8 cellular contexts compared by ENCODE assay signal in genomic region chr19:3987619-3988371, GRCh38. TPM values are rescaled to one million over a fixed set of nuclear protein-coding genes. Genes with fewer than 3 reads are reported as not detected.
DNase-seq lines count a peak whose midpoint lies in the region; ATAC-seq and TF ChIP-seq lines count a peak whose summit lies in the region.

No MANE protein-coding gene starts in this region.

- H3K9me2 ChIP-seq in hepatocyte (replicated peaks; ENCODE audit: insufficient read depth) = no peaks in the 10 kb centered on the region

- TF ChIP-seq CTCF in CD14-positive monocyte (IDR thresholded peaks at IDR 0.05) = peak; percentile 83
- peak; percentile 79 to 88 (median 83) for TF ChIP-seq CTCF in ascending aorta (IDR thresholded peaks at IDR 0.05)
- TF ChIP-seq CTCF in hepatocyte (IDR thresholded peaks at IDR 0.05; ENCODE audit: poor library complexity) = peak; percentile 69
- peak; percentile 88 for TF ChIP-seq CTCF in retinal pigment epithelial cell (conservative IDR thresholded peaks at IDR 0.05; ENCODE audit: low read depth, low read length)

- peak overlapping the region; percentile 96 for H3K4me2 ChIP-seq in hepatocyte

- H3K27me3 ChIP-seq in H7 (ENCODE audit: control insufficient read depth, insufficient read depth, low read length) (no peaks in the 10 kb centered on the region), ascending aorta (no peaks in the 10 kb centered on the region), hepatocyte (no peaks in the 10 kb centered on the region)

- intact Hi-C loops in CD14-positive monocyte (cut with micrococcal nuclease) = loop anchor here (2.0 to 5.0 kb wide), 3 partner anchors 80 to 195 kb away; partner anchors contain the start of genes ANKRD24 (in 1 of the 2), SIRT6 (in 1 of the 2) and ZBTB7A (in 1 of the 2)
- intact Hi-C loops in ascending aorta (cut with DNase I) = loop anchor here (2.0 to 5.0 kb wide), 3 partner anchors 135 to 225 kb away; partner anchors contain the start of genes ANKRD24, MAP2K2, MRPL54 and SIRT6

- H3K27me3 Mint-ChIP-seq in CD14-positive monocyte (ENCODE audit: low read depth in 3 of 3) = peaks cover 0 to 5% (median 0%) of the 10 kb centered on the region in 3 donors

- H3K27ac ChIP-seq in ascending aorta (no peak overlapping the region), hepatocyte (no peak overlapping the region)

- H3K36me3 Mint-ChIP-seq in CD14-positive monocyte = peaks cover 16% of the 10 kb centered on the region in 2 donors

- H3K27ac Mint-ChIP-seq in CD14-positive monocyte = peak overlapping the region in 6 of 7 donors; percentile 22 to 80 (median 71)

- peaks cover 8 to 27% of the 10 kb centered on the region in 2 donors for H3K4me1 ChIP-seq in ascending aorta
- peaks cover 23% of the 10 kb centered on the region for H3K4me1 ChIP-seq in hepatocyte (ENCODE audit: insufficient read depth)

- H3K4me3 ChIP-seq in H7 (ENCODE audit: insufficient read depth, low read depth, low read length) (peak overlapping the region; percentile 29), ascending aorta (peak overlapping the region in 1 of 2 donors; percentile 96), hepatocyte (no peak overlapping the region), retinal pigment epithelial cell (ENCODE audit: low read length) (peak overlapping the region; percentile 21)

- H3K9me3 ChIP-seq in ascending aorta = no peaks in the 10 kb centered on the region
- no peaks in the 10 kb centered on the region for H3K9me3 ChIP-seq in hepatocyte (ENCODE audit: low read depth)

- ATAC-seq in GM21576 (IDR thresholded peaks at IDR 0.05; ENCODE audit: unreplicated experiment) = no peak

- H2AFZ ChIP-seq in hepatocyte = peak overlapping the region; percentile 95

- H3K4me3 Mint-ChIP-seq in CD14-positive monocyte = peak overlapping the region; percentile 58 to 77

- H4K20me1 ChIP-seq in hepatocyte (ENCODE audit: insufficient read depth, poor library complexity, severe bottlenecking) = peaks cover 24% of the 10 kb centered on the region

- WGBS in hepatocyte (ENCODE audit: low lambda C conversion rate, missing lambda C conversion rate) = 12% methylated on average over 30 of the region's 30 CpGs

- H3K4me1 Mint-ChIP-seq in CD14-positive monocyte = peaks cover 45% of the 10 kb centered on the region

- H3K36me3 ChIP-seq in H7 (replicated peaks; ENCODE audit: control insufficient read depth, insufficient read depth, low read length) (peaks cover 17% of the 10 kb centered on the region), ascending aorta (peaks cover 14 to 16% of the 10 kb centered on the region in 2 donors), hepatocyte (replicated peaks; ENCODE audit: insufficient read depth, low read depth) (no peaks in the 10 kb centered on the region)

- H3K9me3 Mint-ChIP-seq in CD14-positive monocyte = peaks cover 0 to 10% (median 1%) of the 10 kb centered on the region in 7 donors

- peak; percentile 83 for DNase-seq in CD14-positive monocyte (ENCODE audit: low spot score)
- DNase-seq in H7 = peak; percentile 92
- peak; percentile 57 for DNase-seq in NCI-H2029 treated with DMSO at 0.1 percent for 48 hours (lab: John Stamatoyannopoulos, UW)
- peak; percentile 76 for DNase-seq in T1000 (lab: John Stamatoyannopoulos, UW)
- peak in 1 of 2 donors; percentile 91 for DNase-seq in ascending aorta (ENCODE audit: low spot score in 2 of 2)
- peak; percentile 94 for DNase-seq in hepatocyte (ENCODE audit: low spot score)
- DNase-seq in retinal pigment epithelial cell (ENCODE audit: low read depth) = no peak

- peaks cover 24% of the 10 kb centered on the region for H3K79me2 ChIP-seq in hepatocyte

RNA-seq across cellular contexts. Expression of gene EEF2, which starts 2.5 kb away (rescaled TPM):
- 100 to 1,000 TPM; 264 to 323 TPM for polyA plus RNA-seq in CD14-positive monocyte
- 2,968 and 3,290 TPM in 2 replicates for total RNA-seq in H7 (2014; rRNA removed; shearing (Covaris generic))
- 1,544 TPM for total RNA-seq in ascending aorta
- 1,740 and 1,817 TPM in 2 replicates for total RNA-seq in hepatocyte
- 444 and 526 TPM in 2 replicates for polyA plus RNA-seq in hepatocyte

RNA-seq across cellular contexts. Expression of gene DAPK3, which starts 16.9 kb away (rescaled TPM):
- polyA plus RNA-seq in CD14-positive monocyte (10 to 100 TPM; 13.7 to 21.8 TPM), hepatocyte (103 and 123 TPM in 2 replicates)
- total RNA-seq in H7 (2014; rRNA removed; shearing (Covaris generic)) = 124 and 131 TPM in 2 replicates
- total RNA-seq in ascending aorta (135 TPM), hepatocyte (113 and 140 TPM in 2 replicates)

RNA-seq across cellular contexts. Expression of gene PIAS4, which starts 19.7 kb away (rescaled TPM):
- polyA plus RNA-seq in CD14-positive monocyte = 1 to 10 TPM; 2.3 to 5.9 TPM
- total RNA-seq in H7 (2014; rRNA removed; shearing (Covaris generic)) = 47.9 and 54.4 TPM in 2 replicates
- total RNA-seq in ascending aorta = 30.8 TPM
- 16.7 and 18.1 TPM in 2 replicates for total RNA-seq in hepatocyte
- 8.3 and 15.0 TPM in 2 replicates for polyA plus RNA-seq in hepatocyte

RNA-seq across cellular contexts. Expression of gene NMRK2, which starts 54.9 kb away (rescaled TPM):
- polyA plus RNA-seq in CD14-positive monocyte (not detected), hepatocyte (0.95 TPM in 1 of 2 replicates, not detected in the other)
- total RNA-seq in H7 (2014; rRNA removed; shearing (Covaris generic)) = 59.4 and 60.1 TPM in 2 replicates
- total RNA-seq in ascending aorta (not detected), hepatocyte (0.32 TPM in 1 of 2 replicates, not detected in the other)
